ENCODE assay signal across 8 cellular contexts in the genomic region with DNA sequence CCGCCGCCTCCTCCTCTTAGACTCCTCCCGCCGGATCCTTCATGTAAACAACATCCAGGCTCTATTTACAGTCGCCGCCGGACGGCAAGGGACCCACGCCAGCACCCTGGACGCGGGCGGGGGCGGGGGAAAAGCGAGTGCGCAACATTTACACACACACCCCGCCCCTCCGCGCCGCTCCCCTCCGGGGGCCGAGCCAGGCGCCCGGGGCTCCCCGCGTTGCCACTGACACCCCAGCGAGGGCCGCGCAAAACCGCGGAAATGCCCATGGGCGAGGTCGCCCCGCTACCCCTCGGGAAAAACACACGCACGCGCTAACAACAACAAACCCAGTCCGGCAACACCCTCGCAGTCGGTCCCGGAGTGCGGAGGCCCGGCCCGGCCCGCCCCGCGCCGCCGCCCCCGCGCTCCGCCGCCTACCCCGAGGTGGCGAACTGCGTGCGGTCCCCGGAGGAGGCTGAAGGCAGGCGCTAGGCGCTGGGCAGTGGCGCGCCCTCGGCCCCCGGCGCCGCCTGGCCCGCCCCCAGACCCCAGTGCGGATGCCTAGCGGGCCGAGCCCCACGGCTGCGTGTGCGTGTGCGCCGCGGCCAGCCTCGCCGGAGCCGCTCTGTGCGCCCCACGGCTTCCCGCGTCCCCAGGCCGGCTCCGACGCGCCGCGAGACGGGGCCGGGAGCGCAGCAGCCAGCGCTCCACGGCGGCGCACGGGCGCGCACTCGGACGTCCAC.
DNase-seq lines count a peak whose midpoint lies in the region; ATAC-seq, FAIRE-seq and TF ChIP-seq lines count a peak whose summit lies in the region.

No MANE protein-coding gene starts in this region.

- H2AFZ ChIP-seq in DND-41 (ENCODE audit: low read depth, low read length), result peak overlapping the region; percentile 92

- no peaks in the 10 kb centered on the region; the same call in 1 of the 2 replicates for H3K36me3 ChIP-seq in DND-41 (ENCODE audit: insufficient read depth, low read length)
- no peaks in the 10 kb centered on the region for H3K36me3 ChIP-seq in spleen

- peak overlapping the region; percentile 86 for H3K4me2 ChIP-seq in DND-41 (ENCODE audit: insufficient read depth, low read length)

- H3K9ac ChIP-seq in DND-41 (ENCODE audit: low read depth, low read length), result peak overlapping the region; percentile 72

- H3K27ac ChIP-seq in DND-41 (ENCODE audit: low read length) (peak overlapping the region; percentile 90), caudate nucleus (ENCODE audit: low read depth, low read length) (peak overlapping the region; percentile 99), spleen (peak overlapping the region; percentile 98 to 100 (median 100))

- no peaks in the 10 kb centered on the region for H3K9me3 ChIP-seq in DND-41 (ENCODE audit: insufficient read depth, low read length, severe bottlenecking)
- H3K9me3 ChIP-seq in spleen, result no peaks in the 10 kb centered on the region

- WGBS in spleen, 5 donors, result 0 to 2% (median 1%) methylated on average over 35 to 101 of the region's 101 CpGs

- intact Hi-C loops in spleen (cut with DNase I; ENCODE audit: low total_unique reads), result no loop called here

- peaks cover 29% of the 10 kb centered on the region for H4K20me1 ChIP-seq in DND-41 (ENCODE audit: insufficient read depth, low read length)

- DNase-seq in DND-41 (peak; percentile 67), H54 (ENCODE audit: insufficient read length, low spot score) (peak; percentile 82), NCI-H1105 (lab: John Stamatoyannopoulos, UW) (peak; percentile 50), caudate nucleus (lab: John Stamatoyannopoulos, UW) (peak in 60 of 61 donors; percentile 15 to 91 (median 80)), iris pigment epithelial cell (ENCODE audit: low read depth) (peak; percentile 73), spleen (peak; percentile 97)
- peak; percentile 50 for DNase-seq in activated CD4-positive, CD25-positive, alpha-beta regulatory T cell treated with anti-CD3 and anti-CD28 coated beads, Interleukin-2, amount 50 U/mL, for 16 hours (ENCODE audit: low read depth, low spot score)

- TF ChIP-seq POLR2A in H54 (IDR thresholded peaks at IDR 0.05; ENCODE audit: low read depth, low read length) (no peak), spleen (IDR thresholded peaks at IDR 0.05) (peak in 1 of 3 donors; percentile 22)

- TF ChIP-seq CTCF in DND-41 (IDR thresholded peaks at IDR 0.05; ENCODE audit: borderline replicate concordance, extremely low read depth, low read length, poor library complexity, severe bottlenecking) (no peak), spleen (IDR thresholded peaks at IDR 0.05 in 8 of 11, conservative IDR thresholded peaks at IDR 0.05 in 3 of 11) (peak in 2 of 11 experiments; percentile 6 to 14)

- FAIRE-seq in H54 (lab: Jason Lieb, UNC), result no peak

- H3K79me2 ChIP-seq in DND-41 (ENCODE audit: insufficient read depth, low read length), result peaks cover 46% of the 10 kb centered on the region

- peaks cover 29% of the 10 kb centered on the region for H3K4me1 ChIP-seq in DND-41 (ENCODE audit: insufficient read depth, low read length)
- peaks cover 21 to 65% (median 50%) of the 10 kb centered on the region in 6 donors for H3K4me1 ChIP-seq in spleen

- H3K4me3 ChIP-seq in DND-41 (ENCODE audit: low read depth in 1 of 2, low read length in 2 of 2), result peak overlapping the region; percentile 74 to 85
- H3K4me3 ChIP-seq in spleen, result peak overlapping the region; percentile 66 to 90 (median 74)

- H3K27me3 ChIP-seq in DND-41 (ENCODE audit: insufficient read depth, low read length, poor library complexity), result no peaks in the 10 kb centered on the region
- no peaks in the 10 kb centered on the region for H3K27me3 ChIP-seq in spleen (replicated peaks in 1 of 7)

- ATAC-seq in DND-41 (ENCODE audit: insufficient read depth, low read depth) (peak; percentile 68), HG03108 (IDR thresholded peaks at IDR 0.05; ENCODE audit: unreplicated experiment) (no peak)
